8 cellular contexts compared by ENCODE assay signal in the genomic region with DNA sequence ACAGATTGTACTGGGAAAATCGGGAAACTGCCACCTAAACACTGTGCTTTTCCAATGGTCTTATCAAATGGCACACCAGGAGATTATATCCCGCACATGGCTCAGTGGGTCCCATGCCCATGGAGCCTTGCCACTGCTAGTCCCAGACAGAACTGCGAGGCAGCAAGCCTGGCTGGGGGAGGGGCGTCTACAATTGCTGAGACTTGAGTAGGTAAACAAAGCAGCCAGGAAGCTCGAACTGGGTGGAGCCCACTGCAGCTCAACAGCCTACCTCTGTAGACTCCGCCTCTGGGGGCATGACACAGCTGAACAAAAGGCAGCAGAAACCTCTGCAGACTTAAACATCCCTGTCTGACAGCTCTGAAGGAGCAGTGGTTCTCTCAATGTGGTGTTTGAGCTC. TPM values are rescaled to one million over a fixed set of nuclear protein-coding genes. Genes with fewer than 3 reads are reported as not detected.
"Had no signal": no experiment of that assay in that cellular context is flagged by ENCODE, and none has a peak within 500 bp of the region (broad histone marks: within the 10 kb centered on the region; RNA-seq: fewer than 3 reads in every experiment).

No MANE protein-coding gene starts in this region.

RNA-seq across cellular contexts. Expression of gene SFTPA2, which starts 10.4 kb away (rescaled TPM):
- total RNA-seq: IMR-90, LHCN-M2, MCF 10A, PC-3, Peyer's patch, RPMI7951, SJCRH30, T-helper 17 cell had no signal
- polyA plus RNA-seq: IMR-90 had no signal

RNA-seq across cellular contexts. Expression of gene SFTPA1, which starts 40.1 kb away (rescaled TPM):
- total RNA-seq: IMR-90, LHCN-M2, MCF 10A, PC-3, Peyer's patch, RPMI7951, SJCRH30, T-helper 17 cell had no signal
- polyA plus RNA-seq: IMR-90 had no signal
